ENCODE assay signal across 8 cellular contexts in genomic region chr7:1086588-1087461, GRCh38. TPM values are rescaled to one million over a fixed set of nuclear protein-coding genes. Genes with fewer than 3 reads are reported as not detected.
DNase-seq lines count a peak whose midpoint lies in the region; ATAC-seq and TF ChIP-seq lines count a peak whose summit lies in the region.

No MANE protein-coding gene starts in this region.

- H3K9me3 Mint-ChIP-seq in neural crest cell: no peaks in the 10 kb centered on the region

- peaks cover 49% of the 10 kb centered on the region for H3K4me1 Mint-ChIP-seq in neural crest cell

- no peak overlapping the region for H3K27ac ChIP-seq in substantia nigra (ENCODE audit: low read depth, low read length, poor library complexity, severe bottlenecking)

- no peaks in the 10 kb centered on the region for H3K36me3 Mint-ChIP-seq in neural crest cell (ENCODE audit: low read depth)

- ATAC-seq in GM19023 (IDR thresholded peaks at IDR 0.05; ENCODE audit: unreplicated experiment): peak; percentile 78
- peak; percentile 75 for ATAC-seq in HG03175 (IDR thresholded peaks at IDR 0.05; ENCODE audit: unreplicated experiment)

- H3K4me3 ChIP-seq in fibroblast of villous mesenchyme (ENCODE audit: low read depth, low read length): peak overlapping the region; percentile 63

- DNase-seq in Ammon's horn (ENCODE audit: low spot score) (peak; percentile 51), RKO (ENCODE audit: low spot score) (peak; percentile 14), fibroblast of villous mesenchyme (ENCODE audit: low read depth) (peak; percentile 66), neural crest cell (ENCODE audit: low read depth, low spot score) (peak; percentile 74), substantia nigra (lab: John Stamatoyannopoulos, UW) (peak in 39 of 49 donors; percentile 11 to 74 (median 44))
- peak; percentile 55 for DNase-seq in activated T-helper 9 cell treated with anti-CD3 and anti-CD28 coated beads, Interleukin-2, amount 50 U/mL, for 16 hours (ENCODE audit: low read depth)

- H3K4me3 Mint-ChIP-seq in neural crest cell: peak overlapping the region; percentile 13

- H3K27ac Mint-ChIP-seq in neural crest cell (ENCODE audit: unreplicated experiment): peak overlapping the region; percentile 27

- TF ChIP-seq CTCF in fibroblast of villous mesenchyme (IDR thresholded peaks at IDR 0.05; ENCODE audit: insufficient read depth, low read depth, low read length) (peak; percentile 78), neural crest cell (conservative IDR thresholded peaks at IDR 0.05) (peak; percentile 97)

- H3K27me3 Mint-ChIP-seq in neural crest cell (ENCODE audit: low read depth): peaks cover 10% of the 10 kb centered on the region

RNA-seq across cellular contexts. Expression of gene GPER1, which starts 1.1 kb away (rescaled TPM):
- total RNA-seq in fibroblast of villous mesenchyme: 1.9 and 2.6 TPM in 2 replicates
- total RNA-seq in neural crest cell: 0.91 and 1.1 TPM in 2 replicates

RNA-seq across cellular contexts. Expression of gene GPR146, which starts 42.5 kb away (rescaled TPM):
- under 0.01 TPM in 1 of 2 replicates, not detected in the other for total RNA-seq in fibroblast of villous mesenchyme
- total RNA-seq in neural crest cell: 0.41 TPM in 1 of 2 replicates, not detected in the other

Comparison
In these comparisons a context has a peak if more than half of its experiments do, and no peak if none do; other contexts are left out.
1. DNase-seq: peak in every context shown above with its lines; median percentile 74 in neural crest cell; 66 in fibroblast of villous mesenchyme; 55 in activated T-helper 9 cell treated with anti-CD3 and anti-CD28 coated beads, Interleukin-2, amount 50 U/mL, for 16 hours; 51 in Ammon's horn; 44 in substantia nigra; 14 in RKO.